29 cellular contexts compared by ENCODE assay signal in genomic region chr21:25977068-25977611, GRCh38.
"Had no signal": no experiment of that assay in that cellular context is flagged by ENCODE, and none has a peak within 500 bp of the region (broad histone marks: within the 10 kb centered on the region; RNA-seq: fewer than 3 reads in every experiment).

No MANE protein-coding gene starts in this region.

- H3K27ac Mint-ChIP-seq: activated T-helper 1 cell treated with anti-CD3 and anti-CD28 coated beads, Interleukin-12 subunit alpha, Interleukin-12 subunit beta, Interleukin-2, Interleukin-4 antibody, amounts not matched to agents 30 ng/mL and 10 ng/mL and 1 ng/mL, durations not matched to agents 14 hours and 24 hours and 36 hours; immature natural killer cell; nephron progenitor cell; stimulated activated effector memory CD8-positive, alpha-beta T cell treated with anti-CD3 and anti-CD28 coated beads, Interleukin-12 subunit alpha, Interleukin-12 subunit beta, amount 100 ng/mL, for 72 hours; stimulated activated naive CD8-positive, alpha-beta T cell treated with anti-CD3 and anti-CD28 coated beads, Interleukin-15, Interleukin-2, amounts not matched to agents 100 ng/mL and 50 ng/mL, for 24 hours had no signal

- ATAC-seq: body of pancreas; gastroesophageal sphincter; sciatic nerve; stimulated activated effector memory CD8-positive, alpha-beta T cell treated with anti-CD3 and anti-CD28 coated beads, Interleukin-12 subunit alpha, Interleukin-12 subunit beta, amount 100 ng/mL, for 72 hours had no signal

- H3K4me3 Mint-ChIP-seq: activated T-helper 1 cell treated with anti-CD3 and anti-CD28 coated beads, Interleukin-12 subunit alpha, Interleukin-12 subunit beta, Interleukin-2, Interleukin-4 antibody, amounts not matched to agents 30 ng/mL and 10 ng/mL and 1 ng/mL, durations not matched to agents 14 hours and 24 hours and 36 hours; immature natural killer cell; nephron progenitor cell; stimulated activated effector memory CD8-positive, alpha-beta T cell treated with anti-CD3 and anti-CD28 coated beads, Interleukin-12 subunit alpha, Interleukin-12 subunit beta, amount 100 ng/mL, for 72 hours; stimulated activated naive CD8-positive, alpha-beta T cell treated with anti-CD3 and anti-CD28 coated beads, Interleukin-15, Interleukin-2, amounts not matched to agents 100 ng/mL and 50 ng/mL, for 24 hours had no signal

- DNase-seq: activated CD4-positive, alpha-beta T cell treated with anti-CD3 and anti-CD28 coated beads for 4 hours; activated CD4-positive, alpha-beta T cell treated with anti-CD3 and anti-CD28 coated beads, Interleukin-2, amount 50 U/mL, for 4 hours; activated CD4-positive, CD25-positive, alpha-beta regulatory T cell; activated effector memory CD4-positive, alpha-beta T cell treated with anti-CD3 and anti-CD28 coated beads, Interleukin-2, amount 50 U/mL, for 16 hours; activated naive CD4-positive, alpha-beta T cell treated with anti-CD3 and anti-CD28 coated beads, Interleukin-2, amount 50 U/mL, for 16 hours; activated T-cell treated with anti-CD3 and anti-CD28 coated beads for 4 hours; adrenal gland; aorta; body of pancreas; cerebellar nuclear complex; colonic mucosa; effector memory CD4-positive, alpha-beta T cell; head of caudate nucleus; hippocampal formation; immature natural killer cell; kidney; nephron progenitor cell; retina; stimulated activated CD4-positive, alpha-beta T cell treated with anti-CD3 and anti-CD28 coated beads, Interleukin-12 subunit alpha, Interleukin-12 subunit beta, amount 100 ng/mL, for 4 hours; stimulated activated CD4-positive, alpha-beta T cell treated with anti-CD3 and anti-CD28 coated beads, Interleukin-4, amount 100 ng/mL, for 24 hours; thyroid gland had no signal

- H3K27ac ChIP-seq: colonic mucosa, gastroesophageal sphincter, neutrophil, skin epidermis had no signal

- H3K4me1 ChIP-seq: colonic mucosa, gastroesophageal sphincter, thyroid gland had no signal

- H3K4me3 ChIP-seq: adrenal gland, body of pancreas, colonic mucosa, gastroesophageal sphincter, lung, skin epidermis, thyroid gland had no signal

- H3K36me3 Mint-ChIP-seq: immature natural killer cell; stimulated activated effector memory CD8-positive, alpha-beta T cell treated with anti-CD3 and anti-CD28 coated beads, Interleukin-12 subunit alpha, Interleukin-12 subunit beta, amount 100 ng/mL, for 72 hours had no signal

- H3K36me3 ChIP-seq: colonic mucosa had no signal

- H3K9me3 ChIP-seq: adrenal gland, body of pancreas, colonic mucosa, gastroesophageal sphincter, neutrophil, thyroid gland had no signal

- H3K4me1 Mint-ChIP-seq: immature natural killer cell; nephron progenitor cell; stimulated activated effector memory CD8-positive, alpha-beta T cell treated with anti-CD3 and anti-CD28 coated beads, Interleukin-12 subunit alpha, Interleukin-12 subunit beta, amount 100 ng/mL, for 72 hours had no signal

- H3K27me3 ChIP-seq: adrenal gland, body of pancreas, colonic mucosa, gastroesophageal sphincter, neutrophil, thyroid gland had no signal

- H3K27me3 Mint-ChIP-seq: stimulated activated naive CD8-positive, alpha-beta T cell treated with anti-CD3 and anti-CD28 coated beads, Interleukin-15, Interleukin-2, amounts not matched to agents 100 ng/mL and 50 ng/mL, for 24 hours had no signal

- H3K9me3 Mint-ChIP-seq: activated T-helper 1 cell treated with anti-CD3 and anti-CD28 coated beads, Interleukin-12 subunit alpha, Interleukin-12 subunit beta, Interleukin-2, Interleukin-4 antibody, amounts not matched to agents 30 ng/mL and 10 ng/mL and 1 ng/mL, durations not matched to agents 14 hours and 24 hours and 36 hours; stimulated activated effector memory CD8-positive, alpha-beta T cell treated with anti-CD3 and anti-CD28 coated beads, Interleukin-12 subunit alpha, Interleukin-12 subunit beta, amount 100 ng/mL, for 72 hours; stimulated activated naive CD8-positive, alpha-beta T cell treated with anti-CD3 and anti-CD28 coated beads, Interleukin-15, Interleukin-2, amounts not matched to agents 100 ng/mL and 50 ng/mL, for 24 hours had no signal
